ENCODE assay signal across 9 cellular contexts in the genomic region with DNA sequence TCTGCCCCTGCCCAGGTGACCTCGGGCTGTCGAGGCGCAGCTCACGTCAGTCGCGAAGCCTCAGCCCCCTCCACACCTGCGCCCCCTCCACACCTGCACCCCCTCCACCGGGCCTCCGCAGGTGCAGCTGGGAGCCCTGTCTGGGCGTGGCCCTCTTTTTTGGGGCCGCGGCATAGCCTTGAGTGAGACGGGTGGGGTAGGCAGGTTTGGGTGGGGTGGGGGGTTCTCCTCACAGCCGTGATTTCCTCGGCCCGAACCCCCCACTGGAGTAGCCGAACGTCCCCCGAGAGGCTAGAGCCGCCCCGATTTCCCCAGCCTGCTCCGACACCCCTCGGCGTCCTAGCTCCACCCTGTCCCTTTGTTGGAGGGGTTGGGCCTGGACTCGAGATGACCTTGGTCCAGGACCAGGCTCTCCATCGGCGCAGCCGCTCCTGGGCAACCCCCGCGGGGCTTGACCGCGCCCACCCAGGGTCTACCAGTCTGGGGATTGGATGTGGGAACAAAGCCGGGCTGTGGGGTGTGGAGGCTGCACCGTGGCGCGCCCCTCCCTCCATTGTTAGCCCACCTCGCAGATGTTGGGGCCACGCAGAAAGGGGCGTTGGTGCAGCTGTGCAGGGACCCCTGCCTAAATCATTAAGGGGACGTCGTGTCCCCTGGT. TPM values are rescaled to one million over a fixed set of nuclear protein-coding genes. Genes with fewer than 3 reads are reported as not detected.
DNase-seq lines count a peak whose midpoint lies in the region; ATAC-seq, FAIRE-seq and TF ChIP-seq lines count a peak whose summit lies in the region.
"Had no signal": no experiment of that assay in that cellular context is flagged by ENCODE, and none has a peak within 500 bp of the region (broad histone marks: within the 10 kb centered on the region; RNA-seq: fewer than 3 reads in every experiment).

No MANE protein-coding gene starts in this region.

- H3K9ac ChIP-seq in ES-I3 (ENCODE audit: low read depth, low read length) (peak overlapping the region; percentile 70; the same call in 1 of the 2 replicates), endothelial cell of umbilical vein (replicated peaks; ENCODE audit: extremely low read depth, insufficient read depth, low read length) (peak overlapping the region; percentile 35), rectal smooth muscle tissue (ENCODE audit: low read length) (no peak overlapping the region)

- H3K36me3 ChIP-seq in ES-I3 (ENCODE audit: insufficient read depth, low read length) = 0 out of 2 replicates have a peak, but pooled peaks cover 4% of the 10 kb centered on the region
- peaks cover 0 to 3% of the 10 kb centered on the region in 2 experiments for H3K36me3 ChIP-seq in endothelial cell of umbilical vein (ENCODE audit: control insufficient read depth in 2 of 2, extremely low read depth in 1 of 2, insufficient read depth in 2 of 2, low read length in 2 of 2)
- H3K36me3 ChIP-seq in rectal smooth muscle tissue (ENCODE audit: control insufficient read depth, insufficient read depth, low read length) = no peaks in the 10 kb centered on the region

- TF ChIP-seq POLR2A in endothelial cell of umbilical vein (IDR thresholded peaks at IDR 0.05; ENCODE audit: low read depth, low read length) = no peak

- H3K4me3 ChIP-seq in endothelial cell of umbilical vein (replicated peaks in 1 of 3; ENCODE audit: insufficient read depth in 1 of 3, low read depth in 1 of 3, low read length in 3 of 3) (peak overlapping the region; percentile 30 to 84 (median 75)), rectal smooth muscle tissue (ENCODE audit: low read length) (peak overlapping the region; percentile 45)

- peak overlapping the region; percentile 97 for H3K4me2 ChIP-seq in endothelial cell of umbilical vein (ENCODE audit: insufficient read depth, low read length)

- H3K27me3 ChIP-seq in endothelial cell of umbilical vein (ENCODE audit: control insufficient read depth in 2 of 2, insufficient read depth in 2 of 2, low read length in 2 of 2) (no peaks in the 10 kb centered on the region), rectal smooth muscle tissue (ENCODE audit: control insufficient read depth, insufficient read depth, low read length) (peaks cover 19% of the 10 kb centered on the region)

- no peak overlapping the region for H2AFZ ChIP-seq in endothelial cell of umbilical vein (ENCODE audit: low read depth, low read length)

- dilution Hi-C loops in endothelial cell of umbilical vein (cut with MboI; ENCODE audit: extremely low pct_ligation_motif_present, low sequenced_read_pairs) = no loop called here

- no peak for TF ChIP-seq CTCF in endothelial cell of umbilical vein (IDR thresholded peaks at IDR 0.05; ENCODE audit: extremely low read depth in 1 of 2, insufficient read depth in 1 of 2, low read depth in 1 of 2, low read length in 2 of 2)

- ATAC-seq in GM18873 (IDR thresholded peaks at IDR 0.05; ENCODE audit: low FRiP score, unreplicated experiment) (no peak), HG02970 (IDR thresholded peaks at IDR 0.05; ENCODE audit: low FRiP score, unreplicated experiment) (no peak)

- no TSS peak for BruUV-seq in endothelial cell of umbilical vein (replicated peaks; lab: Mats Ljungman, UMichigan)

- H3K4me1 ChIP-seq in ES-I3 (ENCODE audit: insufficient read depth, low read length) (peaks cover 14% of the 10 kb centered on the region; the same call in 1 of the 2 replicates), endothelial cell of umbilical vein (ENCODE audit: control insufficient read depth, extremely low read depth, insufficient read depth, low read length) (peaks cover 27% of the 10 kb centered on the region), rectal smooth muscle tissue (ENCODE audit: control insufficient read depth, insufficient read depth, low read length) (peaks cover 13% of the 10 kb centered on the region)

- H3K9me1 ChIP-seq in endothelial cell of umbilical vein (replicated peaks; ENCODE audit: control insufficient read depth, extremely low read depth, insufficient read depth, low read length) = no peaks in the 10 kb centered on the region

- no peak overlapping the region for H3K27ac ChIP-seq in endothelial cell of umbilical vein (ENCODE audit: insufficient read depth, low read depth, low read length)
- no peak overlapping the region for H3K27ac ChIP-seq in rectal smooth muscle tissue (ENCODE audit: low read depth, low read length)
- H3K27ac ChIP-seq: VCaP had no signal

- CTCF ChIA-PET in endothelial cell of umbilical vein (lab: Charles Lee) = interaction anchor here (1.0 to 2.2 kb wide), 3 partner anchors 14 to 51 kb away, joined by 3 to 24 read pairs (median 3); no protein-coding TSS in a partner anchor

- intact Hi-C loops in endothelial cell of umbilical vein (cut with micrococcal nuclease) = loop anchor here (2.0 to 5.0 kb wide), 5 partner anchors 49 to 221 kb away; a partner anchor contains a TSS

- H3K79me2 ChIP-seq in endothelial cell of umbilical vein (ENCODE audit: control insufficient read depth, insufficient read depth, low read length) = peaks cover 7% of the 10 kb centered on the region

- peaks cover 4% of the 10 kb centered on the region for H4K20me1 ChIP-seq in endothelial cell of umbilical vein (replicated peaks; ENCODE audit: control insufficient read depth, extremely low read depth, insufficient read depth, low read length)

- DNase-seq in NCI-H69 (lab: John Stamatoyannopoulos, UW) = peak; percentile 84
- no peak for DNase-seq in endothelial cell of umbilical vein (ENCODE audit: low read depth, low spot score)
- no peak for DNase-seq in activated naive CD4-positive, alpha-beta T cell treated with anti-CD3 and anti-CD28 coated beads, Interleukin-2, amount 50 U/mL, for 16 hours
- DNase-seq in NCI-H187 (lab: John Stamatoyannopoulos, UW) = no peak

- POLR2A ChIA-PET in endothelial cell of umbilical vein (lab: Charles Lee) = interaction anchor here (0.9 to 2.6 kb wide), 4 partner anchors 16 to 51 kb away, joined by 3 to 21 read pairs (median 6); a partner anchor contains a TSS

- H3K9me3 ChIP-seq in ES-I3 (ENCODE audit: control insufficient read depth, insufficient read depth, low read length) = no peaks in the 10 kb centered on the region
- no peaks in the 10 kb centered on the region for H3K9me3 ChIP-seq in endothelial cell of umbilical vein (replicated peaks; ENCODE audit: control insufficient read depth, insufficient read depth, low read length)

- FAIRE-seq in endothelial cell of umbilical vein (lab: Jason Lieb, UNC) = peak; percentile 4

TF ChIP-seq in endothelial cell of umbilical vein, 7 proteins besides CTCF, POLR2A, EP300 and RAD21 (continues in another document):
- no peak for TF ChIP-seq MYC (IDR thresholded peaks at IDR 0.05; ENCODE audit: low read depth, low read length)
- no peak for TF ChIP-seq EZH2 (IDR thresholded peaks at IDR 0.05; ENCODE audit: borderline replicate concordance, low read depth, low read length, severe bottlenecking)
- TF ChIP-seq FOS (IDR thresholded peaks at IDR 0.05; ENCODE audit: borderline replicate concordance, insufficient read depth, low read length) = no peak
- TF ChIP-seq, protein P1, sequence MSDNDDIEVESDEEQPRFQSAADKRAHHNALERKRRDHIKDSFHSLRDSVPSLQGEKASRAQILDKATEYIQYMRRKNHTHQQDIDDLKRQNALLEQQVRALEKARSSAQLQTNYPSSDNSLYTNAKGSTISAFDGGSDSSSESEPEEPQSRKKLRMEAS (IDR thresholded peaks at IDR 0.05; ENCODE audit: insufficient read depth, insufficient read length) = no peak
- no peak for TF ChIP-seq GATA2 (IDR thresholded peaks at IDR 0.05; ENCODE audit: insufficient read depth, insufficient read length, low read depth, low read length)
- no peak for TF ChIP-seq POLR2AphosphoS5 (IDR thresholded peaks at IDR 0.05; ENCODE audit: insufficient read depth, low read depth, low read length)

RNA-seq across cellular contexts. Expression of a gene that starts 0.6 kb away (rescaled TPM):
- total RNA-seq in endothelial cell of umbilical vein = 164 and 215 TPM in 2 replicates
- 170 and 214 TPM in 2 replicates for polyA plus RNA-seq in endothelial cell of umbilical vein
- 99.2 and 121 TPM in 2 replicates for polyA plus RNA-seq in endothelial cell of umbilical vein (2011; cell fraction: cytosol; rRNA removed)
- 65.6 and 75.4 TPM in 2 replicates for polyA plus RNA-seq in endothelial cell of umbilical vein (2011; cell fraction: nucleus; rRNA removed)
- 275 and 337 TPM in 2 replicates for polyA plus RNA-seq in endothelial cell of umbilical vein (2012)
- 114 and 129 TPM in 2 replicates for polyA minus RNA-seq in endothelial cell of umbilical vein
- 17.8 TPM for polyA minus RNA-seq in endothelial cell of umbilical vein (2011; cell fraction: cytosol; rRNA and poly(A)+ RNA removed)
- 25.2 and 25.6 TPM in 2 replicates for polyA minus RNA-seq in endothelial cell of umbilical vein (2011; cell fraction: nucleus; rRNA and poly(A)+ RNA removed)

RNA-seq across cellular contexts. Expression of a gene that starts 5.1 kb away (rescaled TPM):
- 3.2 and 4.0 TPM in 2 replicates for total RNA-seq in endothelial cell of umbilical vein
- 4.2 and 4.9 TPM in 2 replicates for polyA plus RNA-seq in endothelial cell of umbilical vein
- 1.5 and 1.7 TPM in 2 replicates for polyA plus RNA-seq in endothelial cell of umbilical vein (2011; cell fraction: cytosol; rRNA removed)
- polyA plus RNA-seq in endothelial cell of umbilical vein (2011; cell fraction: nucleus; rRNA removed) = 16.7 and 18.4 TPM in 2 replicates
- polyA plus RNA-seq in endothelial cell of umbilical vein (2012) = 2.0 and 2.1 TPM in 2 replicates
- 6.7 and 14.2 TPM in 2 replicates for polyA minus RNA-seq in endothelial cell of umbilical vein
- 5.3 TPM for polyA minus RNA-seq in endothelial cell of umbilical vein (2011; cell fraction: cytosol; rRNA and poly(A)+ RNA removed)
- polyA minus RNA-seq in endothelial cell of umbilical vein (2011; cell fraction: nucleus; rRNA and poly(A)+ RNA removed) = 5.3 and 7.0 TPM in 2 replicates

RNA-seq across cellular contexts. Expression of a gene that starts 24.8 kb away (rescaled TPM):
- total RNA-seq in endothelial cell of umbilical vein = 82.6 and 93.5 TPM in 2 replicates
- 193 and 221 TPM in 2 replicates for polyA plus RNA-seq in endothelial cell of umbilical vein
- 126 and 143 TPM in 2 replicates for polyA plus RNA-seq in endothelial cell of umbilical vein (2011; cell fraction: cytosol; rRNA removed)
- polyA plus RNA-seq in endothelial cell of umbilical vein (2011; cell fraction: nucleus; rRNA removed) = 290 and 292 TPM in 2 replicates
- polyA plus RNA-seq in endothelial cell of umbilical vein (2012) = 108 and 111 TPM in 2 replicates
- 46.4 and 49.7 TPM in 2 replicates for polyA minus RNA-seq in endothelial cell of umbilical vein
- polyA minus RNA-seq in endothelial cell of umbilical vein (2011; cell fraction: cytosol; rRNA and poly(A)+ RNA removed) = 14.1 TPM
- polyA minus RNA-seq in endothelial cell of umbilical vein (2011; cell fraction: nucleus; rRNA and poly(A)+ RNA removed) = 45.4 and 53.7 TPM in 2 replicates

RNA-seq across cellular contexts. Expression of a gene that starts 50.4 kb away (rescaled TPM):
- 234 and 238 TPM in 2 replicates for total RNA-seq in endothelial cell of umbilical vein
- 193 and 194 TPM in 2 replicates for polyA plus RNA-seq in endothelial cell of umbilical vein
- 140 and 148 TPM in 2 replicates for polyA plus RNA-seq in endothelial cell of umbilical vein (2011; cell fraction: cytosol; rRNA removed)
- 494 and 552 TPM in 2 replicates for polyA plus RNA-seq in endothelial cell of umbilical vein (2011; cell fraction: nucleus; rRNA removed)
- polyA plus RNA-seq in endothelial cell of umbilical vein (2012) = 164 and 208 TPM in 2 replicates
- 112 and 144 TPM in 2 replicates for polyA minus RNA-seq in endothelial cell of umbilical vein
- 49.4 TPM for polyA minus RNA-seq in endothelial cell of umbilical vein (2011; cell fraction: cytosol; rRNA and poly(A)+ RNA removed)
- polyA minus RNA-seq in endothelial cell of umbilical vein (2011; cell fraction: nucleus; rRNA and poly(A)+ RNA removed) = 96.9 and 129 TPM in 2 replicates
